1 cellular context compared by ENCODE assay signal in the genomic region with DNA sequence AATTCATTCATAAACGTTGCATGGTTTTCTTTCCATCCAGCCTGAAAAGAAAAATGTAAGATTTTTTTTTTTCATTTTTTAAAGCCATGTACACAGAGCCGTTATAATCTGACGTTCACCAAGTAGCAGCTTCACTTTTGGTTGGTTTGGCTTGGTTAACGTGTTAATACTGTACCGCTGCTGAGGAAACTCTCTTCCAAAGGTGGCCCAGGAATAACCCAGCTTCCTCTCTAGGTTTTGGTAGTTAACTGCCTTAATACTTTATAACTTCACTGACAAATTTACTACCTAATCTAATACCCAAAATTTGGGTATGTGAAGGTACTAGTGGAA.
TF ChIP-seq lines count a peak whose summit lies in the region.

No MANE protein-coding gene starts in this region.

TF ChIP-seq in H1, 55 proteins besides CTCF, POLR2A, EP300 and RAD21 (continued from another document):
- no peak for TF ChIP-seq BACH1 (IDR thresholded peaks at IDR 0.05; ENCODE audit: low read length)
- no peak for TF ChIP-seq GTF2F1 (IDR thresholded peaks at IDR 0.05; ENCODE audit: borderline replicate concordance, low read depth, low read length)
- no peak for TF ChIP-seq SP1 (IDR thresholded peaks at IDR 0.05; ENCODE audit: low read depth, low read length)
- no peak for TF ChIP-seq TBP (IDR thresholded peaks at IDR 0.05; ENCODE audit: low read depth, low read length)
- no peak for TF ChIP-seq CHD2 (IDR thresholded peaks at IDR 0.05; ENCODE audit: low read length)
